23 cellular contexts compared by ENCODE assay signal in genomic region chr15:87461621-87462020, GRCh38.
"Had no signal": no experiment of that assay in that cellular context is flagged by ENCODE, and none has a peak within 500 bp of the region (broad histone marks: within the 10 kb centered on the region; RNA-seq: fewer than 3 reads in every experiment).

No MANE protein-coding gene starts in this region.

- H3K27me3 Mint-ChIP-seq: activated naive CD4-positive, alpha-beta T cell treated with anti-CD3 and anti-CD28 coated beads, Interleukin-2, amount 10 ng/mL, durations not matched to agents 7 days and 5 days; activated naive CD8-positive, alpha-beta T cell treated with anti-CD3 and anti-CD28 coated beads, Interleukin-2, amount 10 ng/mL, durations not matched to agents 7 days and 5 days; naive B cell; stimulated activated naive B cell treated with anti-CD40 and anti-IgM and Interleukin-4, amounts not matched to agents 10 μg/mL and 1 μg/mL and 100 μg/mL, for 72 hours had no signal

- H3K36me3 Mint-ChIP-seq: activated naive CD4-positive, alpha-beta T cell treated with anti-CD3 and anti-CD28 coated beads, Interleukin-2, amount 10 ng/mL, durations not matched to agents 7 days and 5 days; activated naive CD8-positive, alpha-beta T cell treated with anti-CD3 and anti-CD28 coated beads, Interleukin-2, amount 10 ng/mL, durations not matched to agents 7 days and 5 days; naive B cell; stimulated activated naive B cell treated with anti-CD40 and anti-IgM and Interleukin-4, amounts not matched to agents 10 μg/mL and 1 μg/mL and 100 μg/mL, for 72 hours had no signal

- H3K4me3 Mint-ChIP-seq: activated CD4-positive, alpha-beta T cell treated with anti-CD3 and anti-CD28 coated beads for 36 hours; activated naive CD4-positive, alpha-beta T cell treated with anti-CD3 and anti-CD28 coated beads, Interleukin-2, amount 10 ng/mL, durations not matched to agents 7 days and 5 days; activated naive CD8-positive, alpha-beta T cell treated with anti-CD3 and anti-CD28 coated beads, Interleukin-2, amount 10 ng/mL, durations not matched to agents 7 days and 5 days; naive B cell; nephron progenitor cell; stimulated activated naive B cell treated with anti-CD40 and anti-IgM and Interleukin-4, amounts not matched to agents 10 μg/mL and 1 μg/mL and 100 μg/mL, for 72 hours had no signal

- H3K27ac Mint-ChIP-seq: activated CD4-positive, alpha-beta T cell treated with anti-CD3 and anti-CD28 coated beads for 36 hours; activated naive CD4-positive, alpha-beta T cell treated with anti-CD3 and anti-CD28 coated beads, Interleukin-2, amount 10 ng/mL, durations not matched to agents 7 days and 5 days; activated naive CD8-positive, alpha-beta T cell treated with anti-CD3 and anti-CD28 coated beads, Interleukin-2, amount 10 ng/mL, durations not matched to agents 7 days and 5 days; naive B cell; nephron progenitor cell; stimulated activated naive B cell treated with anti-CD40 and anti-IgM and Interleukin-4, amounts not matched to agents 10 μg/mL and 1 μg/mL and 100 μg/mL, for 72 hours had no signal

- DNase-seq: activated CD4-positive, alpha-beta T cell treated with anti-CD3 and anti-CD28 coated beads for 36 hours; activated CD4-positive, alpha-beta T cell treated with anti-CD3 and anti-CD28 coated beads, Interleukin-2, amount 50 U/mL, for 4 hours; activated CD4-positive, CD25-positive, alpha-beta regulatory T cell; activated CD8-positive, alpha-beta memory T cell treated with anti-CD3 and anti-CD28 coated beads, Interleukin-2, amount 50 U/mL, for 4 hours; activated gamma-delta T cell; activated naive CD4-positive, alpha-beta T cell treated with anti-CD3 and anti-CD28 coated beads, Interleukin-2, amount 10 ng/mL, durations not matched to agents 7 days and 5 days; activated naive CD8-positive, alpha-beta T cell treated with anti-CD3 and anti-CD28 coated beads, Interleukin-2, amount 10 ng/mL, durations not matched to agents 7 days and 5 days; activated T-cell treated with anti-CD3 and anti-CD28 coated beads, Interleukin-2, amount 50 U/mL, for 1 hour; amniotic stem cell; cortex of kidney; islet precursor cell; left ventricle myocardium inferior; naive B cell; nephron progenitor cell; retina; stimulated activated CD4-positive, alpha-beta T cell treated with anti-CD3 and anti-CD28 coated beads, Interleukin-15, amount 100 ng/mL, for 24 hours; stimulated activated CD4-positive, alpha-beta T cell treated with anti-CD3 and anti-CD28 coated beads, Interleukin-2, amount 100 ng/mL, for 24 hours; stimulated activated naive B cell treated with anti-CD40 and anti-IgM and Interleukin-4, amounts not matched to agents 10 μg/mL and 1 μg/mL and 100 μg/mL, for 72 hours; stomach; tibial artery; upper lobe of right lung had no signal

- H3K27ac ChIP-seq: left ventricle myocardium inferior, neutrophil, stomach, tibial artery, upper lobe of right lung had no signal

- H3K27me3 ChIP-seq: neutrophil, tibial artery, upper lobe of right lung had no signal

- H3K4me1 ChIP-seq: left ventricle myocardium inferior, stomach, tibial artery, upper lobe of right lung had no signal

- H3K36me3 ChIP-seq: left ventricle myocardium inferior, neutrophil, stomach, tibial artery, upper lobe of right lung had no signal

- H3K9me3 ChIP-seq: left ventricle myocardium inferior, neutrophil, tibial artery, upper lobe of right lung had no signal

- ATAC-seq: activated CD4-positive, alpha-beta T cell treated with anti-CD3 and anti-CD28 coated beads for 36 hours; stimulated activated naive B cell treated with anti-CD40 and anti-IgM and Interleukin-4, amounts not matched to agents 10 μg/mL and 1 μg/mL and 100 μg/mL, for 72 hours; upper lobe of right lung had no signal

- H3K4me3 ChIP-seq: left ventricle myocardium inferior, lung, stomach, tibial artery, upper lobe of right lung had no signal

- H3K4me1 Mint-ChIP-seq: activated CD4-positive, alpha-beta T cell treated with anti-CD3 and anti-CD28 coated beads for 36 hours; activated naive CD4-positive, alpha-beta T cell treated with anti-CD3 and anti-CD28 coated beads, Interleukin-2, amount 10 ng/mL, durations not matched to agents 7 days and 5 days; activated naive CD8-positive, alpha-beta T cell treated with anti-CD3 and anti-CD28 coated beads, Interleukin-2, amount 10 ng/mL, durations not matched to agents 7 days and 5 days; naive B cell; stimulated activated naive B cell treated with anti-CD40 and anti-IgM and Interleukin-4, amounts not matched to agents 10 μg/mL and 1 μg/mL and 100 μg/mL, for 72 hours had no signal

- H3K9me3 Mint-ChIP-seq: activated naive CD4-positive, alpha-beta T cell treated with anti-CD3 and anti-CD28 coated beads, Interleukin-2, amount 10 ng/mL, durations not matched to agents 7 days and 5 days; activated naive CD8-positive, alpha-beta T cell treated with anti-CD3 and anti-CD28 coated beads, Interleukin-2, amount 10 ng/mL, durations not matched to agents 7 days and 5 days had no signal
